In the genomic region with DNA sequence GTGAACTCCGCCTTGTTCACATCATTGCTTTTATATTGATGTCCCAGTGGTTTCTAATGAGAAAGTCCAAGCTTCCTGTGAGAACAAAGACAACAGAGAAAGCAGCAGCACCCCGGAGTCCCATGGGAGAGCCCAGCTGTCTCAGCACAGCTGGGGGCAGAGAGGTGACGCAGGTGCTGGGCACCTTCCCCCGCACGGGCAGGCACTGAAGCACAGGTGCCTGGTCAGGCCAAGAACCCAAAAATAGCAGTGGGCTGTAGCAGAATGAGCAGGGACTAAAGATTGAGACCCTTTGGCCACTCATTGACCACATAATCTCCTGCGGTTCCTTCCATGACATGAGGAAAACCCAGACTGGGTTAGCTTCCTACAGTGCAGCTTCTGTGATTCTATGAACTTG, we compare ENCODE assay signal across 13 cellular contexts. TPM values are rescaled to one million over a fixed set of nuclear protein-coding genes. Genes with fewer than 3 reads are reported as not detected.
A peak's percentile ranks its signal among the peaks of the same experiment; 100 is the strongest.
DNase-seq lines count a peak whose midpoint lies in the region; ATAC-seq and FAIRE-seq lines count a peak whose summit lies in the region.
"Had no signal": no experiment of that assay in that cellular context is flagged by ENCODE, and none has a peak within 500 bp of the region (broad histone marks: within the 10 kb centered on the region; RNA-seq: fewer than 3 reads in every experiment).

No MANE protein-coding gene starts in this region.

- H3K4me1 ChIP-seq in BLaER1 treated with 17β-estradiol and CSF1 and Interleukin-3, amounts not matched to agents 10 nM and 100 nM, result peaks cover 0 to 25% (median 19%) of the 10 kb centered on the region in 10 experiments; a peak in 17 of 20 replicates

- H4K20me1 ChIP-seq in BLaER1 treated with 17β-estradiol and CSF1 and Interleukin-3, amounts not matched to agents 10 nM and 100 nM, result peaks cover 0 to 5% (median 0%) of the 10 kb centered on the region in 11 experiments; a peak in 1 of 22 replicates

- H3K4me2 ChIP-seq in BLaER1 treated with 17β-estradiol and CSF1 and Interleukin-3, amounts not matched to agents 10 nM and 100 nM, result peak overlapping the region in 8 of 11 experiments; percentile 2 to 67 (median 56); a peak in 12 of 22 replicates

- H3K4me3 ChIP-seq in BLaER1 treated with 17β-estradiol and CSF1 and Interleukin-3, amounts not matched to agents 10 nM and 100 nM, result no peak overlapping the region

- no peaks in the 10 kb centered on the region for H3K27me3 ChIP-seq in BLaER1 treated with 17β-estradiol and CSF1 and Interleukin-3, amounts not matched to agents 10 nM and 100 nM

- H3K9me3 ChIP-seq in BLaER1 treated with 17β-estradiol and CSF1 and Interleukin-3, amounts not matched to agents 10 nM and 100 nM (replicated peaks in 1 of 11), result peaks cover 30 to 47% (median 41%) of the 10 kb centered on the region in 11 experiments

- ATAC-seq in GM19395 (IDR thresholded peaks at IDR 0.05; ENCODE audit: unreplicated experiment) (peak; percentile 95), HG02884 (IDR thresholded peaks at IDR 0.05; ENCODE audit: unreplicated experiment) (peak; percentile 83)

- DNase-seq in LHCN-M2 (ENCODE audit: low read depth) (peak; percentile 5), NCI-H2029 treated with DMSO at 0.1 percent for 48 hours (lab: John Stamatoyannopoulos, UW) (no peak), frontal cortex (ENCODE audit: low spot score in 2 of 2) (no peak), LoVo (ENCODE audit: low spot score) (no peak)
- DNase-seq in activated CD4-positive, alpha-beta T cell treated with anti-CD3 and anti-CD28 coated beads for 48 hours, result no peak
- DNase-seq: cerebellar nuclear complex; NCI-H524 treated with DMSO at 0.1 percent for 48 hours; stimulated activated naive CD4-positive, alpha-beta T cell; T-helper 2 cell had no signal

- no peak overlapping the region for H3K27ac ChIP-seq in BLaER1 treated with 17β-estradiol and CSF1 and Interleukin-3, amounts not matched to agents 10 nM and 100 nM

- peaks cover 27 to 72% (median 37%) of the 10 kb centered on the region in 11 experiments for H3K36me3 ChIP-seq in BLaER1 treated with 17β-estradiol and CSF1 and Interleukin-3, amounts not matched to agents 10 nM and 100 nM

- FAIRE-seq in frontal cortex (lab: Jason Lieb, UNC), result no peak
- FAIRE-seq: A204.1 had no signal

- no peak overlapping the region; a peak in 1 of 22 replicates for H3K9ac ChIP-seq in BLaER1 treated with 17β-estradiol and CSF1 and Interleukin-3, amounts not matched to agents 10 nM and 100 nM

RNA-seq across cellular contexts. Expression of a gene that starts 18.8 kb away (rescaled TPM):
- total RNA-seq in LHCN-M2 (2014; rRNA removed) (34.1 and 36.8 TPM in 2 replicates), frontal cortex (44.0 TPM)
- 12.4 TPM for polyA plus RNA-seq in LHCN-M2 (2012)

RNA-seq across cellular contexts. Expression of a gene that starts 19.2 kb away (rescaled TPM):
- 58.1 and 61.3 TPM in 2 replicates for total RNA-seq in LHCN-M2 (2014; rRNA removed)
- polyA plus RNA-seq in LHCN-M2 (2012), result 34.4 TPM
- total RNA-seq in frontal cortex, result 37.5 TPM
